ENCODE assay signal across 1 cellular context in genomic region chr7:135170223-135170997, GRCh38.
TF ChIP-seq lines count a peak whose summit lies in the region.

TSS of gene CYREN (minus strand) at chr7:135170707. CDS start at chr7:135168922, 1,785 bp downstream.

TF ChIP-seq in K562, 482 proteins besides CTCF, POLR2A, EP300 and RAD21 (continued from another document and continues in another):
- TF ChIP-seq, protein P1, sequence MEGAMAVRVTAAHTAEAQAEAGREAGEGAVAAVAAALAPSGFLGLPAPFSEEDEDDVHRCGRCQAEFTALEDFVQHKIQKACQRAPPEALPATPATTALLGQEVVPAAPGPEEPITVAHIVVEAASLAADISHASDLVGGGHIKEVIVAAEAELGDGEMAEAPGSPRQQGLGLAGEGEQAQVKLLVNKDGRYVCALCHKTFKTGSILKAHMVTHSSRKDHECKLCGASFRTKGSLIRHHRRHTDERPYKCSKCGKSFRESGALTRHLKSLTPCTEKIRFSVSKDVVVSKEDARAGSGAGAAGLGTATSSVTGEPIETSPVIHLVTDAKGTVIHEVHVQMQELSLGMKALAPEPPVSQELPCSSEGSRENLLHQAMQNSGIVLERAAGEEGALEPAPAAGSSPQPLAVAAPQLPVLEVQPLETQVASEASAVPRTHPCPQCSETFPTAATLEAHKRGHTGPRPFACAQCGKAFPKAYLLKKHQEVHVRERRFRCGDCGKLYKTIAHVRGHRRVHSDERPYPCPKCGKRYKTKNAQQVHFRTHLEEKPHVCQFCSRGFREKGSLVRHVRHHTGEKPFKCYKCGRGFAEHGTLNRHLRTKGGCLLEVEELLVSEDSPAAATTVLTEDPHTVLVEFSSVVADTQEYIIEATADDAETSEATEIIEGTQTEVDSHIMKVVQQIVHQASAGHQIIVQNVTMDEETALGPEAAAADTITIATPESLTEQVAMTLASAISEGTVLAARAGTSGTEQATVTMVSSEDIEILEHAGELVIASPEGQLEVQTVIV (CRISPR knock-in tag; IDR thresholded peaks at IDR 0.05; ENCODE audit: borderline replicate concordance): no peak
- TF ChIP-seq, protein P2, sequence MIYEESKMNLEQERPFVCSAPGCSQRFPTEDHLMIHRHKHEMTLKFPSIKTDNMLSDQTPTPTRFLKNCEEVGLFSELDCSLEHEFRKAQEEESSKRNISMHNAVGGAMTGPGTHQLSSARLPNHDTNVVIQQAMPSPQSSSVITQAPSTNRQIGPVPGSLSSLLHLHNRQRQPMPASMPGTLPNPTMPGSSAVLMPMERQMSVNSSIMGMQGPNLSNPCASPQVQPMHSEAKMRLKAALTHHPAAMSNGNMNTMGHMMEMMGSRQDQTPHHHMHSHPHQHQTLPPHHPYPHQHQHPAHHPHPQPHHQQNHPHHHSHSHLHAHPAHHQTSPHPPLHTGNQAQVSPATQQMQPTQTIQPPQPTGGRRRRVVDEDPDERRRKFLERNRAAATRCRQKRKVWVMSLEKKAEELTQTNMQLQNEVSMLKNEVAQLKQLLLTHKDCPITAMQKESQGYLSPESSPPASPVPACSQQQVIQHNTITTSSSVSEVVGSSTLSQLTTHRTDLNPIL (CRISPR knock-in tag; IDR thresholded peaks at IDR 0.05): no peak
- TF ChIP-seq, protein P3, sequence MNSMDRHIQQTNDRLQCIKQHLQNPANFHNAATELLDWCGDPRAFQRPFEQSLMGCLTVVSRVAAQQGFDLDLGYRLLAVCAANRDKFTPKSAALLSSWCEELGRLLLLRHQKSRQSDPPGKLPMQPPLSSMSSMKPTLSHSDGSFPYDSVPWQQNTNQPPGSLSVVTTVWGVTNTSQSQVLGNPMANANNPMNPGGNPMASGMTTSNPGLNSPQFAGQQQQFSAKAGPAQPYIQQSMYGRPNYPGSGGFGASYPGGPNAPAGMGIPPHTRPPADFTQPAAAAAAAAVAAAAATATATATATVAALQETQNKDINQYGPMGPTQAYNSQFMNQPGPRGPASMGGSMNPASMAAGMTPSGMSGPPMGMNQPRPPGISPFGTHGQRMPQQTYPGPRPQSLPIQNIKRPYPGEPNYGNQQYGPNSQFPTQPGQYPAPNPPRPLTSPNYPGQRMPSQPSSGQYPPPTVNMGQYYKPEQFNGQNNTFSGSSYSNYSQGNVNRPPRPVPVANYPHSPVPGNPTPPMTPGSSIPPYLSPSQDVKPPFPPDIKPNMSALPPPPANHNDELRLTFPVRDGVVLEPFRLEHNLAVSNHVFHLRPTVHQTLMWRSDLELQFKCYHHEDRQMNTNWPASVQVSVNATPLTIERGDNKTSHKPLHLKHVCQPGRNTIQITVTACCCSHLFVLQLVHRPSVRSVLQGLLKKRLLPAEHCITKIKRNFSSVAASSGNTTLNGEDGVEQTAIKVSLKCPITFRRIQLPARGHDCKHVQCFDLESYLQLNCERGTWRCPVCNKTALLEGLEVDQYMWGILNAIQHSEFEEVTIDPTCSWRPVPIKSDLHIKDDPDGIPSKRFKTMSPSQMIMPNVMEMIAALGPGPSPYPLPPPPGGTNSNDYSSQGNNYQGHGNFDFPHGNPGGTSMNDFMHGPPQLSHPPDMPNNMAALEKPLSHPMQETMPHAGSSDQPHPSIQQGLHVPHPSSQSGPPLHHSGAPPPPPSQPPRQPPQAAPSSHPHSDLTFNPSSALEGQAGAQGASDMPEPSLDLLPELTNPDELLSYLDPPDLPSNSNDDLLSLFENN (IDR thresholded peaks at IDR 0.05; ENCODE audit: low read depth in 2 of 2, low read length in 2 of 2): peak in 1 of 2 experiments; percentile 35; a peak in 1 of 4 replicates
- TF ChIP-seq PHF21A (IDR thresholded peaks at IDR 0.05; ENCODE audit: borderline replicate concordance, low read depth) (peak; percentile 90), ZNF217 (CRISPR knock-in tag; IDR thresholded peaks at IDR 0.05) (no peak), CBX1 (IDR thresholded peaks at IDR 0.05; ENCODE audit: low read depth) (no peak), MECOM (CRISPR knock-in tag; IDR thresholded peaks at IDR 0.05) (no peak), LCOR (CRISPR knock-in tag; IDR thresholded peaks at IDR 0.05) (peak; percentile 86), CREB1 (IDR thresholded peaks at IDR 0.05) (peak; percentile 56), CREB1 (CRISPR knock-in tag; IDR thresholded peaks at IDR 0.05) (peak; percentile 53; the same call in 1 of the 2 replicates), NRF1 (conservative IDR thresholded peaks at IDR 0.05 in 1 of 2, IDR thresholded peaks at IDR 0.05 in 1 of 2) (peak; percentile 49 to 51), HDAC2 (IDR thresholded peaks at IDR 0.05) (peak; percentile 84), ZC3H4 (CRISPR knock-in tag; IDR thresholded peaks at IDR 0.05; ENCODE audit: borderline replicate concordance) (no peak), CCNT2 (IDR thresholded peaks at IDR 0.05; ENCODE audit: borderline replicate concordance, extremely low read depth, insufficient read length, low read depth, low read length) (peak; percentile 88), HMG20B (CRISPR knock-in tag; IDR thresholded peaks at IDR 0.05) (no peak), RAD51 (IDR thresholded peaks at IDR 0.05; ENCODE audit: borderline replicate concordance, low read depth) (peak; percentile 24; the same call in 1 of the 2 replicates), ZFPM2 (CRISPR knock-in tag; IDR thresholded peaks at IDR 0.05) (peak; percentile 66; the same call in 1 of the 2 replicates), NFXL1 (CRISPR knock-in tag; IDR thresholded peaks at IDR 0.05) (no peak), PTBP1 (IDR thresholded peaks at IDR 0.05; ENCODE audit: low read depth, low read length) (no peak), TAF1 (IDR thresholded peaks at IDR 0.05; ENCODE audit: control insufficient read depth, extremely low read depth, insufficient read depth, low read length, severe bottlenecking) (peak; percentile 93), ARHGAP35 (IDR thresholded peaks at IDR 0.05; ENCODE audit: partially characterized antibody) (no peak), ZNF274 (IDR thresholded peaks at IDR 0.05; ENCODE audit: borderline replicate concordance, low read depth, low read length) (no peak), ATF7 (IDR thresholded peaks at IDR 0.05) (peak; percentile 93), CC2D1A (IDR thresholded peaks at IDR 0.05) (peak; percentile 67; the same call in 1 of the 2 replicates), CBX2 (IDR thresholded peaks at IDR 0.05; ENCODE audit: insufficient read depth, low read length, poor library complexity, severe bottlenecking) (no peak), NCOR1 (IDR thresholded peaks at IDR 0.05) (0 out of 2 replicates have a peak, but pooled peaks have one; percentile 45), ATF4 (CRISPR knock-in tag; IDR thresholded peaks at IDR 0.05) (0 out of 2 replicates have a peak, but pooled peaks have one; percentile 15), MCM7 (IDR thresholded peaks at IDR 0.05) (no peak), XRCC5 (IDR thresholded peaks at IDR 0.05; ENCODE audit: low read depth, low read length) (peak; percentile 98), CBFA2T3 (IDR thresholded peaks at IDR 0.05) (no peak), HMGN3 (IDR thresholded peaks at IDR 0.05; ENCODE audit: borderline replicate concordance, extremely low read depth, insufficient read length, low read depth, low read length) (peak; percentile 82), TFAM (CRISPR knock-in tag; conservative IDR thresholded peaks at IDR 0.05) (no peak), L3MBTL2 (IDR thresholded peaks at IDR 0.05) (peak; percentile 92), ZNF311 (CRISPR knock-in tag; IDR thresholded peaks at IDR 0.05) (no peak)
- TF ChIP-seq, protein P4, sequence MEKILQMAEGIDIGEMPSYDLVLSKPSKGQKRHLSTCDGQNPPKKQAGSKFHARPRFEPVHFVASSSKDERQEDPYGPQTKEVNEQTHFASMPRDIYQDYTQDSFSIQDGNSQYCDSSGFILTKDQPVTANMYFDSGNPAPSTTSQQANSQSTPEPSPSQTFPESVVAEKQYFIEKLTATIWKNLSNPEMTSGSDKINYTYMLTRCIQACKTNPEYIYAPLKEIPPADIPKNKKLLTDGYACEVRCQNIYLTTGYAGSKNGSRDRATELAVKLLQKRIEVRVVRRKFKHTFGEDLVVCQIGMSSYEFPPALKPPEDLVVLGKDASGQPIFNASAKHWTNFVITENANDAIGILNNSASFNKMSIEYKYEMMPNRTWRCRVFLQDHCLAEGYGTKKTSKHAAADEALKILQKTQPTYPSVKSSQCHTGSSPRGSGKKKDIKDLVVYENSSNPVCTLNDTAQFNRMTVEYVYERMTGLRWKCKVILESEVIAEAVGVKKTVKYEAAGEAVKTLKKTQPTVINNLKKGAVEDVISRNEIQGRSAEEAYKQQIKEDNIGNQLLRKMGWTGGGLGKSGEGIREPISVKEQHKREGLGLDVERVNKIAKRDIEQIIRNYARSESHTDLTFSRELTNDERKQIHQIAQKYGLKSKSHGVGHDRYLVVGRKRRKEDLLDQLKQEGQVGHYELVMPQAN (IDR thresholded peaks at IDR 0.05; ENCODE audit: borderline replicate concordance): peak; percentile 69; the same call in 1 of the 2 replicates
- TF ChIP-seq, protein P5, sequence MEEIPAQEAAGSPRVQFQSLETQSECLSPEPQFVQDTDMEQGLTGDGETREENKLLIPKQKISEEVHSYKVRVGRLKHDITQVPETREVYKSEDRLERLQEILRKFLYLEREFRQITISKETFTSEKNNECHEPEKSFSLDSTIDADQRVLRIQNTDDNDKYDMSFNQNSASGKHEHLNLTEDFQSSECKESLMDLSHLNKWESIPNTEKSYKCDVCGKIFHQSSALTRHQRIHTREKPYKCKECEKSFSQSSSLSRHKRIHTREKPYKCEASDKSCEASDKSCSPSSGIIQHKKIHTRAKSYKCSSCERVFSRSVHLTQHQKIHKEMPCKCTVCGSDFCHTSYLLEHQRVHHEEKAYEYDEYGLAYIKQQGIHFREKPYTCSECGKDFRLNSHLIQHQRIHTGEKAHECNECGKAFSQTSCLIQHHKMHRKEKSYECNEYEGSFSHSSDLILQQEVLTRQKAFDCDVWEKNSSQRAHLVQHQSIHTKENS (CRISPR knock-in tag; IDR thresholded peaks at IDR 0.05): no peak
- TF ChIP-seq, protein P6, sequence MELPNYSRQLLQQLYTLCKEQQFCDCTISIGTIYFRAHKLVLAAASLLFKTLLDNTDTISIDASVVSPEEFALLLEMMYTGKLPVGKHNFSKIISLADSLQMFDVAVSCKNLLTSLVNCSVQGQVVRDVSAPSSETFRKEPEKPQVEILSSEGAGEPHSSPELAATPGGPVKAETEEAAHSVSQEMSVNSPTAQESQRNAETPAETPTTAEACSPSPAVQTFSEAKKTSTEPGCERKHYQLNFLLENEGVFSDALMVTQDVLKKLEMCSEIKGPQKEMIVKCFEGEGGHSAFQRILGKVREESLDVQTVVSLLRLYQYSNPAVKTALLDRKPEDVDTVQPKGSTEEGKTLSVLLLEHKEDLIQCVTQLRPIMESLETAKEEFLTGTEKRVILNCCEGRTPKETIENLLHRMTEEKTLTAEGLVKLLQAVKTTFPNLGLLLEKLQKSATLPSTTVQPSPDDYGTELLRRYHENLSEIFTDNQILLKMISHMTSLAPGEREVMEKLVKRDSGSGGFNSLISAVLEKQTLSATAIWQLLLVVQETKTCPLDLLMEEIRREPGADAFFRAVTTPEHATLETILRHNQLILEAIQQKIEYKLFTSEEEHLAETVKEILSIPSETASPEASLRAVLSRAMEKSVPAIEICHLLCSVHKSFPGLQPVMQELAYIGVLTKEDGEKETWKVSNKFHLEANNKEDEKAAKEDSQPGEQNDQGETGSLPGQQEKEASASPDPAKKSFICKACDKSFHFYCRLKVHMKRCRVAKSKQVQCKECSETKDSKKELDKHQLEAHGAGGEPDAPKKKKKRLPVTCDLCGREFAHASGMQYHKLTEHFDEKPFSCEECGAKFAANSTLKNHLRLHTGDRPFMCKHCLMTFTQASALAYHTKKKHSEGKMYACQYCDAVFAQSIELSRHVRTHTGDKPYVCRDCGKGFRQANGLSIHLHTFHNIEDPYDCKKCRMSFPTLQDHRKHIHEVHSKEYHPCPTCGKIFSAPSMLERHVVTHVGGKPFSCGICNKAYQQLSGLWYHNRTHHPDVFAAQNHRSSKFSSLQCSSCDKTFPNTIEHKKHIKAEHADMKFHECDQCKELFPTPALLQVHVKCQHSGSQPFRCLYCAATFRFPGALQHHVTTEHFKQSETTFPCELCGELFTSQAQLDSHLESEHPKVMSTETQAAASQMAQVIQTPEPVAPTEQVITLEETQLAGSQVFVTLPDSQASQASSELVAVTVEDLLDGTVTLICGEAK (IDR thresholded peaks at IDR 0.05): peak; percentile 100
- TF ChIP-seq, protein P6 (CRISPR knock-in tag; IDR thresholded peaks at IDR 0.05): no peak
- TF ChIP-seq, protein P7, sequence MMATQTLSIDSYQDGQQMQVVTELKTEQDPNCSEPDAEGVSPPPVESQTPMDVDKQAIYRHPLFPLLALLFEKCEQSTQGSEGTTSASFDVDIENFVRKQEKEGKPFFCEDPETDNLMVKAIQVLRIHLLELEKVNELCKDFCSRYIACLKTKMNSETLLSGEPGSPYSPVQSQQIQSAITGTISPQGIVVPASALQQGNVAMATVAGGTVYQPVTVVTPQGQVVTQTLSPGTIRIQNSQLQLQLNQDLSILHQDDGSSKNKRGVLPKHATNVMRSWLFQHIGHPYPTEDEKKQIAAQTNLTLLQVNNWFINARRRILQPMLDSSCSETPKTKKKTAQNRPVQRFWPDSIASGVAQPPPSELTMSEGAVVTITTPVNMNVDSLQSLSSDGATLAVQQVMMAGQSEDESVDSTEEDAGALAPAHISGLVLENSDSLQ (IDR thresholded peaks at IDR 0.05): peak; percentile 76
